In the genomic region with DNA sequence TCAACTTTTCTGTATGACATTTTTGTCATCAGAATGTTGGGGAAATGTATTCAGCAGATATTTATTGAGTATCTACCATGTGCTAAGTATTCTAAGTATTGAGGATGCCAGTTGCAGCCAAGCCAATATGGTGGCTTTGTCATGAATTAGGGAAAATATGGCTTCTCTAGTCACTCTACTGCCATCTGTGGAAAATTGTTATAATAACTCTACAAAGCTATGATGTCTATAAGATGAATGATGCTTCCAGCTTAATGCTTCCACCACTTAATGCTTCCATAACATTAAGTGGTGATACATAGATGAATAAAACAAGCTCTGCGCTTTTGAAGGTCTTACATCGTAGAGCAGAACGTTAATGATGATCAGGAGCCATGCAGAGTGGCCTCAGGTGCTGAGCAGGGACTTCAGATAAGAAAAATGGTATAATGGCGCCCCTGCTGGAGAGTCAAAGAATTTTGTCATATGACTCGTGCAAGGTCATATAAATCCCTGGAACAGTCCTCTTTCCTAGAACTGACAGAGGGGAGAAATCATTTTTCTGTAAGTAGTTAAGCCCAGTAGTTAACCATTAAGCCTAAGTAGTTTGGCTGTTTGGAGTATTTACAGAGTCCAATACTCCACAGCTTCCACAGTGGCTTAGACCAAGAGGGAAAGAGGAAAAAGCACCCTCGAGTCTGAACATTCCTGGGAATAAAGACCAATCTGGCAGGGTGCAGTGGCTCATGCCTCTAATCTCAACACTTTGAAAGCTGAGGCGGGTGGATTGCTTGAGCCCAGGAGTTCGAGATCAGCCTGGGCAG, we compare ENCODE assay signal across 1 cellular context.
TF ChIP-seq lines count a peak whose summit lies in the region.

No MANE protein-coding gene starts in this region.

TF ChIP-seq in SK-N-SH, 30 proteins besides CTCF, POLR2A, EP300 and RAD21 (continued from another document):
- TF ChIP-seq ZBTB33 (IDR thresholded peaks at IDR 0.05; ENCODE audit: borderline replicate concordance, low read depth): no peak
- no peak for TF ChIP-seq POLR2AphosphoS5 (IDR thresholded peaks at IDR 0.05; ENCODE audit: low read depth, low read length)
- TF ChIP-seq CHD2 (IDR thresholded peaks at IDR 0.05; ENCODE audit: low read length, partially characterized antibody): no peak
- no peak for TF ChIP-seq SIN3A (IDR thresholded peaks at IDR 0.05; ENCODE audit: borderline replicate concordance, low read depth, low read length)
- TF ChIP-seq YY1 (IDR thresholded peaks at IDR 0.05; ENCODE audit: low read depth): peak; percentile 75; the same call in 1 of the 2 replicates
- no peak for TF ChIP-seq TCF12 (IDR thresholded peaks at IDR 0.05)
- no peak for TF ChIP-seq GATA2 (CRISPR knock-in tag; IDR thresholded peaks at IDR 0.05)
- peak; percentile 39; the same call in 1 of the 2 replicates for TF ChIP-seq USF1 (IDR thresholded peaks at IDR 0.05; ENCODE audit: borderline replicate concordance, low read depth)
- no peak; the same call in 1 of the 2 replicates for TF ChIP-seq SMC3 (IDR thresholded peaks at IDR 0.05; ENCODE audit: low read depth, low read length)
- no peak for TF ChIP-seq MXI1 (IDR thresholded peaks at IDR 0.05; ENCODE audit: low read depth, low read length)
- no peak for TF ChIP-seq RXRA (IDR thresholded peaks at IDR 0.05; ENCODE audit: borderline replicate concordance, low read depth)
- no peak for TF ChIP-seq FOXM1 (IDR thresholded peaks at IDR 0.05; ENCODE audit: low read depth)
- no peak for TF ChIP-seq RCOR1 (IDR thresholded peaks at IDR 0.05; ENCODE audit: low read length)
- no peak for TF ChIP-seq JUND (IDR thresholded peaks at IDR 0.05)
- 0 out of 2 replicates have a peak, but pooled peaks have one; percentile 17 for TF ChIP-seq MAX (IDR thresholded peaks at IDR 0.05; ENCODE audit: low read depth)
